25 cellular contexts compared by ENCODE assay signal in genomic region chr5:60887096-60887495, GRCh38. TPM values are rescaled to one million over a fixed set of nuclear protein-coding genes. Genes with fewer than 3 reads are reported as not detected.
"Had no signal": no experiment of that assay in that cellular context is flagged by ENCODE, and none has a peak within 500 bp of the region (broad histone marks: within the 10 kb centered on the region; RNA-seq: fewer than 3 reads in every experiment).

No MANE protein-coding gene starts in this region.

- H3K4me3 ChIP-seq: neural progenitor cell, ovary, psoas muscle, skin epidermis, smooth muscle cell, spleen, stomach, thoracic aorta, thyroid gland, transverse colon, upper lobe of right lung, uterus had no signal

- H3K27me3 ChIP-seq: neural progenitor cell, ovary, spleen, stomach, thyroid gland, transverse colon, upper lobe of right lung, uterus had no signal

- H3K4me1 ChIP-seq: neural progenitor cell, parathyroid adenoma, psoas muscle, spleen, stomach, thyroid gland, transverse colon, upper lobe of right lung, uterus had no signal

- DNase-seq: naive thymus-derived CD4-positive, alpha-beta T cell; natural killer cell; occipital lobe; ovary; posterior cingulate gyrus; psoas muscle; right cardiac atrium; spleen; stimulated activated CD4-positive, alpha-beta T cell treated with anti-CD3 and anti-CD28 coated beads, Interleukin-12 subunit alpha, Interleukin-12 subunit beta, amount 100 ng/mL, for 4 hours; stimulated activated CD4-positive, alpha-beta T cell treated with anti-CD3 and anti-CD28 coated beads, Interleukin-1b, Interleukin-23, amount 100 ng/mL, for 48 hours; stimulated activated CD4-positive, alpha-beta T cell treated with anti-CD3 and anti-CD28 coated beads, Interleukin-4, amount 100 ng/mL, for 1 hour; stimulated activated naive B cell treated with anti-CD40 and anti-IgM and Interleukin-4, amounts not matched to agents 10 μg/mL and 1 μg/mL and 100 μg/mL, for 72 hours; stimulated activated naive CD4-positive, alpha-beta T cell treated with Interleukin-2 at 50 U/mL for 16 hours; stomach; thyroid gland; transverse colon; upper lobe of right lung; uterus had no signal

- H3K79me2 ChIP-seq: parathyroid adenoma had no signal

- ATAC-seq: naive thymus-derived CD4-positive, alpha-beta T cell; natural killer cell; psoas muscle; right cardiac atrium; sciatic nerve; stimulated activated effector memory CD8-positive, alpha-beta T cell treated with anti-CD3 and anti-CD28 coated beads, Interleukin-12 subunit alpha, Interleukin-12 subunit beta, amount 100 ng/mL, for 72 hours; stimulated activated naive B cell treated with anti-CD40 and anti-IgM and Interleukin-4, amounts not matched to agents 10 μg/mL and 1 μg/mL and 100 μg/mL, for 72 hours; upper lobe of right lung had no signal

- H2AFZ ChIP-seq: neural progenitor cell, parathyroid adenoma had no signal

- H3K27ac ChIP-seq: neural progenitor cell, ovary, parathyroid adenoma, psoas muscle, skin epidermis, spleen, stomach, thoracic aorta, thyroid gland, transverse colon, upper lobe of right lung, uterus had no signal

- H3K36me3 ChIP-seq: ovary, thyroid gland, upper lobe of right lung, uterus had no signal

- H3K9me3 ChIP-seq: ovary, psoas muscle, stomach, thoracic aorta, thyroid gland, upper lobe of right lung, uterus had no signal

- H3K9ac ChIP-seq: neural progenitor cell, parathyroid adenoma had no signal

- H3K4me2 ChIP-seq: neural progenitor cell, smooth muscle cell had no signal

RNA-seq across cellular contexts. Expression of gene ELOVL7, which starts 43.0 kb away (rescaled TPM):
- polyA plus RNA-seq: naive thymus-derived CD4-positive, alpha-beta T cell had no signal
